ENCODE assay signal across 8 cellular contexts in genomic region chr2:46299365-46300263, GRCh38. TPM values are rescaled to one million over a fixed set of nuclear protein-coding genes. Genes with fewer than 3 reads are reported as not detected.
DNase-seq lines count a peak whose midpoint lies in the region; ATAC-seq and TF ChIP-seq lines count a peak whose summit lies in the region.

No MANE protein-coding gene starts in this region.

- peaks cover 63% of the 10 kb centered on the region for H4K20me1 ChIP-seq in BLaER1

- DNase-seq in HT-29 (ENCODE audit: low spot score) (peak; percentile 73), WERI-Rb-1 (peak; percentile 69), fibroblast of gingiva (ENCODE audit: low read depth) (peak; percentile 73), myocyte (ENCODE audit: low read depth) (peak; percentile 53), Kasumi-1 (lab: John Stamatoyannopoulos, UW) (no peak), T-helper 9 cell (no peak)

- no peak for ATAC-seq in activated CD4-positive, CD25-positive, alpha-beta regulatory T cell treated with anti-CD3 and anti-CD28 coated beads, Interleukin-2, amount 50 U/mL, for 24 hours

- peaks cover 60% of the 10 kb centered on the region for H3K4me1 ChIP-seq in BLaER1

- 0 out of 2 replicates have a peak overlapping the region, but pooled peaks have one; percentile 57 for H3K9ac ChIP-seq in BLaER1

- H3K9me3 ChIP-seq in BLaER1 (no peaks in the 10 kb centered on the region), WERI-Rb-1 (ENCODE audit: severe bottlenecking) (peaks cover 2% of the 10 kb centered on the region)

- H3K27me3 ChIP-seq in BLaER1 = peaks cover 83% of the 10 kb centered on the region
- H3K27me3 ChIP-seq in WERI-Rb-1 (ENCODE audit: insufficient read depth, low read depth, severe bottlenecking) = peaks cover 43% of the 10 kb centered on the region

- H3K36me3 ChIP-seq in BLaER1 (no peaks in the 10 kb centered on the region), WERI-Rb-1 (no peaks in the 10 kb centered on the region)

- peak overlapping the region; percentile 99 for H3K4me2 ChIP-seq in BLaER1

- no peak for TF ChIP-seq CTCF in WERI-Rb-1 (IDR thresholded peaks at IDR 0.05; ENCODE audit: low read depth, low read length)

- H3K27ac ChIP-seq in BLaER1 (no peak overlapping the region), WERI-Rb-1 (no peak overlapping the region)

- H3K4me3 ChIP-seq in BLaER1 = peak overlapping the region; percentile 74
- peak overlapping the region; percentile 57 for H3K4me3 ChIP-seq in WERI-Rb-1 (ENCODE audit: low read depth, low read length)

RNA-seq across cellular contexts. Expression of gene EPAS1, which starts 2.4 kb away (rescaled TPM):
- total RNA-seq in HT-29 (2014; rRNA removed; shearing (Covaris generic)) = 20.7 and 24.0 TPM in 2 replicates
- total RNA-seq in myocyte = 48.5 and 49.8 TPM in 2 replicates
- polyA plus RNA-seq in myocyte (2012) = 58.8 TPM

Comparison
In these comparisons a context has a peak if more than half of its experiments do, and no peak if none do; other contexts are left out.
1. DNase-seq: peak in HT-29 (single experiment), WERI-Rb-1 (single experiment), fibroblast of gingiva (single experiment) and myocyte (single experiment); none in Kasumi-1 (0 of 2) and T-helper 9 cell (single experiment).